In genomic region chr2:242064364-242065250, GRCh38 we compare ENCODE assay signal across 17 cellular contexts.
DNase-seq lines count a peak whose midpoint lies in the region; ATAC-seq, FAIRE-seq and TF ChIP-seq lines count a peak whose summit lies in the region.
"Had no signal": no experiment of that assay in that cellular context is flagged by ENCODE, and none has a peak within 500 bp of the region (broad histone marks: within the 10 kb centered on the region; RNA-seq: fewer than 3 reads in every experiment).

No MANE protein-coding gene starts in this region.

- 94% methylated on average over 19 of the region's 19 CpGs for WGBS in HepG2 (ENCODE audit: low lambda C conversion rate)
- WGBS in right lobe of liver (ENCODE audit: insufficient coverage, low coverage, low lambda C conversion rate, missing lambda C conversion rate): 92% methylated on average over 15 of the region's 19 CpGs
- WGBS in GM12878 (ENCODE audit: insufficient coverage, insufficient replicate concordance, low lambda C conversion rate, missing lambda C conversion rate): 66% methylated on average over 19 of the region's 19 CpGs

- H3K4me3 ChIP-seq in HepG2 (replicated peaks in 1 of 3; ENCODE audit: insufficient read depth in 1 of 3, low read depth in 2 of 3, low read length in 3 of 3): no peak overlapping the region
- H3K4me3 ChIP-seq in right lobe of liver: no peak overlapping the region
- H3K4me3 ChIP-seq in GM12878: no peak overlapping the region
- H3K4me3 ChIP-seq in iPS-20b (ENCODE audit: low read length): peak overlapping the region; percentile 23
- H3K4me3 ChIP-seq: GM23248, PC-9 had no signal

- CTCF ChIA-PET in HepG2 (lab: Yijun Ruan, JAX; ENCODE audit: low intra/inter-chr PET ratio, low total read pairs): no interaction called here
- CTCF ChIA-PET in GM12878 (lab: Yijun Ruan, JAX): no interaction called here

- DNase-seq in HepG2 (ENCODE audit: low spot score) (no peak), right lobe of liver (no peak), GM12878 (ENCODE audit: low read depth, low spot score) (no peak), MV-4-11 (lab: John Stamatoyannopoulos, UW) (no peak), NCI-H446 treated with DMSO at 0.1 percent for 48 hours (lab: John Stamatoyannopoulos, UW) (no peak), SKM-1 treated with dmso at 0.1 percent for 144 hours (lab: John Stamatoyannopoulos, UW; ENCODE audit: unreplicated experiment) (no peak)
- DNase-seq: C1 segment of cervical spinal cord, GDM1, GM23248, NCI-H1436, NCI-H2029 treated with DMSO at 0.1 percent for 48 hours, NCI-H510A, NCI-H774 had no signal

- no peaks in the 10 kb centered on the region for H4K20me1 ChIP-seq in HepG2 (ENCODE audit: insufficient read depth, low read length)
- no peaks in the 10 kb centered on the region for H4K20me1 ChIP-seq in GM12878 (ENCODE audit: control insufficient read depth, insufficient read depth)

- H3K4me2 ChIP-seq in HepG2 (ENCODE audit: low read depth, low read length): no peak overlapping the region
- no peak overlapping the region for H3K4me2 ChIP-seq in GM12878 (ENCODE audit: control insufficient read depth, insufficient read depth)
- H3K4me2 ChIP-seq: PC-9 had no signal

- peak; percentile 23 for FAIRE-seq in HepG2 (lab: Jason Lieb, UNC)
- FAIRE-seq in GM12878 (lab: Jason Lieb, UNC): no peak
- FAIRE-seq: GM12892 had no signal

- BruUV-seq in HepG2 (replicated peaks; lab: Mats Ljungman, UMichigan): no TSS peak
- no TSS peak for BruUV-seq in GM12878 (replicated peaks; lab: Mats Ljungman, UMichigan)

- POLR2A ChIA-PET in HepG2 (lab: Yijun Ruan, JAX): no interaction called here
- POLR2A ChIA-PET in GM12878 (lab: Charles Lee): no interaction called here

- in situ Hi-C loops in HepG2 (cut with HindIII; ENCODE audit: extremely low pct_ligation_motif_present, low pct_unique_long_range_greater_than_20kb): no loop called here
- in situ Hi-C loops in GM12878 (cut with MboI): no loop called here

- no peak for TF ChIP-seq POLR2A in HepG2 (IDR thresholded peaks at IDR 0.05; ENCODE audit: insufficient read depth in 1 of 2, low read depth in 2 of 2, low read length in 2 of 2)
- no peak for TF ChIP-seq POLR2A in right lobe of liver (IDR thresholded peaks at IDR 0.05)
- no peak for TF ChIP-seq POLR2A in GM12878 (IDR thresholded peaks at IDR 0.05; ENCODE audit: low read depth, low read length)

- H2AFZ ChIP-seq in HepG2 (ENCODE audit: low read length) (no peak overlapping the region), GM12878 (ENCODE audit: control insufficient read depth, low read depth, low read length) (no peak overlapping the region)
- H2AFZ ChIP-seq: GM23248, PC-9 had no signal

- H3K9ac ChIP-seq in HepG2 (ENCODE audit: insufficient read depth, low read depth, low read length): no peak overlapping the region
- no peak overlapping the region for H3K9ac ChIP-seq in GM12878 (ENCODE audit: control insufficient read depth, insufficient read depth, low read length)
- H3K9ac ChIP-seq in iPS-20b (ENCODE audit: low read depth, low read length): peak overlapping the region; percentile 65
- H3K9ac ChIP-seq: GM23248 had no signal

- H3K27me3 ChIP-seq in HepG2 (ENCODE audit: control insufficient read depth in 1 of 2, insufficient read depth in 2 of 2, low read length in 2 of 2): no peaks in the 10 kb centered on the region
- H3K27me3 ChIP-seq in right lobe of liver: no peaks in the 10 kb centered on the region
- H3K27me3 ChIP-seq in GM12878 (replicated peaks in 1 of 2; ENCODE audit: control insufficient read depth in 2 of 2, insufficient read depth in 2 of 2, low read length in 1 of 2): no peaks in the 10 kb centered on the region
- no peaks in the 10 kb centered on the region for H3K27me3 ChIP-seq in iPS-20b (ENCODE audit: insufficient read depth, low read length)

- TF ChIP-seq CTCF in HepG2 (CRISPR knock-in tag; IDR thresholded peaks at IDR 0.05) (no peak), right lobe of liver (IDR thresholded peaks at IDR 0.05) (no peak), GM12878 (IDR thresholded peaks at IDR 0.05 in 2 of 3, conservative IDR thresholded peaks at IDR 0.05 in 1 of 3; ENCODE audit: control insufficient read depth in 2 of 3, extremely low read depth in 1 of 3, insufficient read depth in 1 of 3, low read depth in 3 of 3, low read length in 3 of 3) (no peak)

- H3K79me2 ChIP-seq in HepG2 (ENCODE audit: insufficient read depth, low read length) (no peaks in the 10 kb centered on the region), GM12878 (ENCODE audit: control insufficient read depth, insufficient read depth, low read length) (no peaks in the 10 kb centered on the region)

- intact Hi-C loops in HepG2 (cut with micrococcal nuclease; ENCODE audit: unreplicated experiment): no loop called here
- intact Hi-C loops in right lobe of liver (cut with DNase I): no loop called here
- intact Hi-C loops in GM12878 (cut with micrococcal nuclease; ENCODE audit: unreplicated experiment): no loop called here

- H3K36me3 ChIP-seq in HepG2 (replicated peaks in 1 of 2; ENCODE audit: control insufficient read depth in 1 of 2, insufficient read depth in 2 of 2, low read length in 2 of 2) (no peaks in the 10 kb centered on the region), right lobe of liver (no peaks in the 10 kb centered on the region), GM12878 (ENCODE audit: control insufficient read depth in 2 of 2, insufficient read depth in 2 of 2, low read length in 1 of 2) (no peaks in the 10 kb centered on the region), iPS-20b (ENCODE audit: insufficient read depth, low read depth, low read length) (no peaks in the 10 kb centered on the region)

- RAD21 ChIA-PET in GM12878 (lab: Charles Lee; ENCODE audit: unreplicated experiment): no interaction called here

- TF ChIP-seq RAD21 in HepG2 (CRISPR knock-in tag; IDR thresholded peaks at IDR 0.05) (no peak), GM12878 (IDR thresholded peaks at IDR 0.05; ENCODE audit: insufficient read depth, low read depth, low read length) (no peak)

- TF ChIP-seq EP300 in HepG2 (IDR thresholded peaks at IDR 0.05; ENCODE audit: low read depth in 2 of 2, low read length in 2 of 2): no peak
- no peak for TF ChIP-seq EP300 in HepG2 (CRISPR knock-in tag; IDR thresholded peaks at IDR 0.05; ENCODE audit: borderline replicate concordance)
- no peak for TF ChIP-seq EP300 in GM12878 (IDR thresholded peaks at IDR 0.05; ENCODE audit: borderline replicate concordance in 1 of 2, control insufficient read depth in 1 of 2, low read depth in 2 of 2, low read length in 2 of 2)

- SMC1A ChIA-PET in GM12878 (lab: Charles Lee; ENCODE audit: uncharacterized antibody, unreplicated experiment): no interaction called here

- H3K9me3 ChIP-seq in HepG2 (ENCODE audit: low read length): no peaks in the 10 kb centered on the region; the same call in 1 of the 2 replicates
- no peaks in the 10 kb centered on the region for H3K9me3 ChIP-seq in right lobe of liver
- no peaks in the 10 kb centered on the region; the same call in 2 of the 3 replicates for H3K9me3 ChIP-seq in GM12878 (replicated peaks; ENCODE audit: control insufficient read depth, insufficient read depth, low read length)
- peaks cover 21% of the 10 kb centered on the region for H3K9me3 ChIP-seq in iPS-20b (ENCODE audit: insufficient read depth, low read depth, low read length)

- H3K4me1 ChIP-seq in HepG2 (ENCODE audit: insufficient read depth, low read length) (peaks cover 33% of the 10 kb centered on the region), right lobe of liver (peaks cover 0 to 7% (median 0%) of the 10 kb centered on the region in 4 donors), GM12878 (ENCODE audit: control insufficient read depth, insufficient read depth, low read length) (no peaks in the 10 kb centered on the region), iPS-20b (ENCODE audit: insufficient read depth, low read length) (peaks cover 21% of the 10 kb centered on the region; the same call in 1 of the 2 replicates)

- no peak for ATAC-seq in HepG2
- ATAC-seq in right lobe of liver: no peak
- ATAC-seq in GM12878: no peak
- ATAC-seq in HG03039 (IDR thresholded peaks at IDR 0.05; ENCODE audit: unreplicated experiment): no peak

- H3K27ac ChIP-seq in HepG2 (ENCODE audit: extremely low read length, insufficient read depth, low read length): no peak overlapping the region
- no peak overlapping the region for H3K27ac ChIP-seq in right lobe of liver
- H3K27ac ChIP-seq in GM12878 (ENCODE audit: control insufficient read depth, insufficient read depth): no peak overlapping the region
- H3K27ac ChIP-seq in iPS-20b (ENCODE audit: low read length): peak overlapping the region; percentile 84
- H3K27ac ChIP-seq: GM23248, PC-9 had no signal

TF ChIP-seq in HepG2, 621 proteins besides CTCF, POLR2A, EP300 and RAD21 (continues in another document):
- TF ChIP-seq NBN (conservative IDR thresholded peaks at IDR 0.05) (0 out of 2 replicates have a peak, but pooled peaks have one; percentile 47), ZNF121 (CRISPR knock-in tag; IDR thresholded peaks at IDR 0.05) (no peak), ZNF292 (CRISPR knock-in tag; IDR thresholded peaks at IDR 0.05; ENCODE audit: borderline replicate concordance, low read depth) (no peak), ZNF576 (CRISPR knock-in tag; IDR thresholded peaks at IDR 0.05) (no peak), ZNF207 (IDR thresholded peaks at IDR 0.05; ENCODE audit: borderline replicate concordance) (0 out of 2 replicates have a peak, but pooled peaks have one; percentile 25), SP4 (CRISPR knock-in tag; IDR thresholded peaks at IDR 0.05) (0 out of 2 replicates have a peak, but pooled peaks have one; percentile 28)

TF ChIP-seq in GM12878, 131 proteins besides CTCF, POLR2A, EP300 and RAD21 (continues in another document):
- TF ChIP-seq PBX3 (IDR thresholded peaks at IDR 0.05; ENCODE audit: insufficient replicate concordance, low read depth, low read length) (no peak), POLR2AphosphoS5 (IDR thresholded peaks at IDR 0.05; ENCODE audit: low read length) (no peak)

Comparison
In these comparisons a context has a peak if more than half of its experiments do, and no peak if none do; other contexts are left out.
1. Of the 75 proteins assayed by ChIP-seq in both HepG2 and GM12878: peak only in HepG2: NBN and ZNF207; only in GM12878: BCL3; in both: none; in neither: 72.